7 cellular contexts compared by ENCODE assay signal in the genomic region with DNA sequence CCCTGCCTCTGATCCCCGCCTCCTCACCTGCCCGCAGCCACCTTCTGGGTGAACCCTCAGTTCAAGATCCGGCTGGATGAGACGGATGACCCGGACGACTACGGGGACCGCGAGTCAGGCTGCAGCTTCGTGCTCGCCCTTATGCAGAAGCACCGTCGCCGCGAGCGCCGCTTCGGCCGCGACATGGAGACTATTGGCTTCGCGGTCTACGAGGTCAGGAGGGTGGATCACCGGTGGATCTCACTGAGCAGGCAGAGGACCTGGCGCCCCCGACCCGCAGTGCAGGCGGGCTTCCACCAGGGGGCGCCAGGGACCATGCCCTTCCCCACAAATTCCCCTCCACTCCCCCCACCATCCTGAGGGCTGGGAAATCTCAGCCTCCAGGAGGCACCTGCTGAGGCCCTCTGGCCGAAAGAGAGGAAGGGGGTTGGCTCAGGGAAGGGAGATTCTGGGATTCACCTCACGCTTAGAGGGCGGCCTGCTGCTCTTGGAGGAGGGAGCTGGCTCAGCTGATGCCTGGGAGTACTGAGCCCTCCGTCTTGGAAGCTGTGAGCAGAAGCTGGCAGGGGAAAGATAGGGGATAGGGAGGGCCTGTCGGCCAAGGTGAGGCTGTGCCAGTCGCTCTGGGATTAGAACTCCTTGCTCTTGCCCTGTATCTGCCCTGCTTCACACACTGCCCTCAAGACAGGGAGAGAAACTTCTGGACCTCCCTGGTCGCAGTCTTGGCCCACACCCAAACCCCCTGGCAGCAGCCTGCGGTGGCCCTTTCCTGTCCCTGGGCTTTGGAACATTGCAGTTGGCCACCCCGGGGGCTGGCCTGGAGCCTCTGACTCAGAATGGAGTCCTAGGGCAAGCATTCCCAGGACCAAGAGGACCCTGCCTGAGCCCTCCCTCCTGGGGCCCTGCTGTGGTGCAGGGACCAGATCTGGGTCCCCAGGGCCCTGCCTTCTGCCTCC. TPM values are rescaled to one million over a fixed set of nuclear protein-coding genes. Genes with fewer than 3 reads are reported as not detected.
DNase-seq lines count a peak whose midpoint lies in the region; ATAC-seq and TF ChIP-seq lines count a peak whose summit lies in the region.

No MANE protein-coding gene starts in this region.

- DNase-seq in EL (peak; percentile 31), HuH-7.5 (ENCODE audit: low spot score) (peak; percentile 80), activated B cell treated with CpG ODN at 0.5 μM for 24 hours (peak; percentile 59), ecto neural progenitor cell (ENCODE audit: low spot score) (peak; percentile 91), medulla oblongata (ENCODE audit: extremely low spot score) (peak; percentile 75), thyroid gland (peak in 1 of 2 donors; percentile 9)

- intact Hi-C loops in activated B cell treated with CpG ODN at 0.5 μM for 24 hours (cut with micrococcal nuclease), result loop anchor here (1.0 kb wide), 1 partner anchor 110 kb away; no protein-coding TSS in a partner anchor
- intact Hi-C loops in thyroid gland (cut with DNase I), result no loop called here

- TF ChIP-seq CTCF in activated B cell treated with CpG ODN at 0.5 μM for 24 hours (IDR thresholded peaks at IDR 0.05) (peak; percentile 66), thyroid gland (IDR thresholded peaks at IDR 0.05) (peak; percentile 46 to 74 (median 64))

- H3K27ac ChIP-seq in thyroid gland, result no peak overlapping the region

- TF ChIP-seq POLR2A in thyroid gland (IDR thresholded peaks at IDR 0.05), result no peak

- H3K4me3 ChIP-seq in thyroid gland (replicated peaks in 1 of 3), result no peak overlapping the region

- H3K27me3 ChIP-seq in thyroid gland, result no peaks in the 10 kb centered on the region

- peaks cover 3% of the 10 kb centered on the region for H3K4me1 Mint-ChIP-seq in activated B cell treated with CpG ODN at 0.5 μM for 24 hours

- CTCF ChIA-PET in activated B cell treated with CpG ODN at 0.5 μM for 24 hours (lab: Charles Lee), result interaction anchor here (1.5 to 1.6 kb wide), 3 partner anchors 21 to 124 kb away, joined by 6 to 8 read pairs (median 7); a partner anchor contains a TSS

- H3K9me3 Mint-ChIP-seq in activated B cell treated with CpG ODN at 0.5 μM for 24 hours, result no peaks in the 10 kb centered on the region

- 68 to 69% methylated on average over 33 to 38 of the region's 38 CpGs for WGBS in thyroid gland, 2 donors

- H3K36me3 Mint-ChIP-seq in activated B cell treated with CpG ODN at 0.5 μM for 24 hours (ENCODE audit: low read depth), result peaks cover 70% of the 10 kb centered on the region

- peaks cover 37 to 56% of the 10 kb centered on the region in 2 donors for H3K36me3 ChIP-seq in thyroid gland

- no peaks in the 10 kb centered on the region for H3K9me3 ChIP-seq in thyroid gland

- ATAC-seq in activated B cell treated with CpG ODN at 0.5 μM for 24 hours (ENCODE audit: low read depth), result peak; percentile 73
- no peak for ATAC-seq in HG02588 (IDR thresholded peaks at IDR 0.05; ENCODE audit: unreplicated experiment)

- H3K27ac Mint-ChIP-seq in activated B cell treated with CpG ODN at 0.5 μM for 24 hours, result no peak overlapping the region

- POLR2A ChIA-PET in activated B cell treated with CpG ODN at 0.5 μM for 24 hours (lab: Charles Lee), result interaction anchor here (0.6 to 2.5 kb wide), 3 partner anchors 23 to 304 kb away, joined by 3 to 12 read pairs (median 8); a partner anchor contains a TSS

- no peak overlapping the region for H3K4me3 Mint-ChIP-seq in activated B cell treated with CpG ODN at 0.5 μM for 24 hours

- no peaks in the 10 kb centered on the region for H3K4me1 ChIP-seq in thyroid gland

- H3K27me3 Mint-ChIP-seq in activated B cell treated with CpG ODN at 0.5 μM for 24 hours, result no peaks in the 10 kb centered on the region

RNA-seq across cellular contexts. Expression of a gene that starts 23.2 kb away (rescaled TPM):
- total RNA-seq in activated B cell treated with CpG ODN at 0.5 μM for 24 hours (239 and 260 TPM in 2 replicates), thyroid gland (100 to 1,000 TPM; 265 to 519 (median 340) TPM)

RNA-seq across cellular contexts. Expression of a gene that starts 34.9 kb away (rescaled TPM):
- total RNA-seq in activated B cell treated with CpG ODN at 0.5 μM for 24 hours, result not detected in 2 replicates
- not detected for total RNA-seq in thyroid gland

RNA-seq across cellular contexts. Expression of a gene that starts 56.8 kb away (rescaled TPM):
- 37.1 and 43.4 TPM in 2 replicates for total RNA-seq in activated B cell treated with CpG ODN at 0.5 μM for 24 hours
- 10 to 100 TPM in 2 of 4 donors, 1 to 10 TPM in 2; 7.6 to 11.3 (median 10.4) TPM for total RNA-seq in thyroid gland
